Comparison of ENCODE assay signal across 9 cellular contexts in the genomic region with DNA sequence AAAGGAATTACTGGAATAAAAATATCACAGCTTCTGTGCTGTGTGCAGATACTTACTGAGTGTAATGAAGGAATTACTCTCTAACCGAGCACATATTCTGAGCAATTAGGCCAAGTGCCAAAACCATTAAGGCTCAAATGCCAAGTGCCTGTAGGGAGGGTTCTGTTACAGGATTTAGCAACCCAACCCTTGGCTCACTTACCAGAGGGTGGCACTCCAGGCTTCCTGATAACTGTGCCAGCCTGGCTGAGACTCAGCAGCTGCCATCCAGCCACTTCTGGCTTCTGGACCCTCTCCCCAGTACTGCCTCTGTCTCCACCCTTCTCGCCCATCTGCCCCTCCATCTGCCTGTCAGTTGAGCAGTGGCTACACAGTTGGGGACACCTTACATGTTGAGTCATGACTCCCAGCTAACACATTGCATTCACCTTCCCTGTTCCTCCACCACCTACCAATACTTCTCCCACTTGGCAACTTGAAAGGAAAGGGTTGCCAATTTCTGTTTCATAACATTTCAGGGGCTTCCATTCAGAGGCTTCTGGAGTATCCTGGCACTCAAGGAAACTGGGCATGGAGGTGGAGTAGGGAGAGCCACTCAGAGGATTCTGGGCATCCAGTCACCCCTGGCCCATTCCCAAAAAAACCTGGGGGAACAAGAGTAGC.
DNase-seq lines count a peak whose midpoint lies in the region; ATAC-seq and TF ChIP-seq lines count a peak whose summit lies in the region.
"Had no signal": no experiment of that assay in that cellular context is flagged by ENCODE, and none has a peak within 500 bp of the region (broad histone marks: within the 10 kb centered on the region; RNA-seq: fewer than 3 reads in every experiment).

No MANE protein-coding gene starts in this region.

- TF ChIP-seq POLR2A in GM18505 (IDR thresholded peaks at IDR 0.05; ENCODE audit: borderline replicate concordance, extremely low read depth, insufficient read depth, insufficient read length) = no peak

- DNase-seq in Daoy (ENCODE audit: low read depth) (peak; percentile 56), NCI-H1694 treated with DMSO at 0.1 percent for 48 hours (lab: John Stamatoyannopoulos, UW) (peak; percentile 100), left cardiac atrium (peak; percentile 40), coronary artery (ENCODE audit: low spot score) (no peak)
- DNase-seq in activated CD8-positive, alpha-beta T cell treated with anti-CD3 and anti-CD28 coated beads for 36 hours = peak; percentile 52
- peak; percentile 47 for DNase-seq in stimulated activated CD4-positive, alpha-beta T cell treated with anti-CD3 and anti-CD28 coated beads, Interleukin-15, amount 100 ng/mL, for 24 hours

- peaks cover 6% of the 10 kb centered on the region for H3K4me1 Mint-ChIP-seq in activated CD8-positive, alpha-beta T cell treated with anti-CD3 and anti-CD28 coated beads for 36 hours (ENCODE audit: low read depth)

- POLR2A ChIA-PET in activated CD8-positive, alpha-beta T cell treated with anti-CD3 and anti-CD28 coated beads for 36 hours (lab: Charles Lee) = no interaction called here

- peak; percentile 82 for ATAC-seq in activated CD8-positive, alpha-beta T cell treated with anti-CD3 and anti-CD28 coated beads for 36 hours
- ATAC-seq in left cardiac atrium (peak; percentile 83 to 94), GM21515 (IDR thresholded peaks at IDR 0.05; ENCODE audit: unreplicated experiment) (no peak), GM18505 (IDR thresholded peaks at IDR 0.05; ENCODE audit: unreplicated experiment) (no peak)

- no peak overlapping the region for H3K4me3 ChIP-seq in coronary artery
- H3K4me3 ChIP-seq: cardiac muscle cell had no signal

- H3K4me3 Mint-ChIP-seq in activated CD8-positive, alpha-beta T cell treated with anti-CD3 and anti-CD28 coated beads for 36 hours = no peak overlapping the region

- no peaks in the 10 kb centered on the region for H3K27me3 Mint-ChIP-seq in activated CD8-positive, alpha-beta T cell treated with anti-CD3 and anti-CD28 coated beads for 36 hours

- CTCF ChIA-PET in activated CD8-positive, alpha-beta T cell treated with anti-CD3 and anti-CD28 coated beads for 36 hours (lab: Charles Lee) = interaction anchor here (0.9 to 1.7 kb wide), 3 partner anchors 11 to 178 kb away, joined by 3 to 5 read pairs (median 3); no protein-coding TSS in a partner anchor

- no peak overlapping the region for H3K27ac Mint-ChIP-seq in activated CD8-positive, alpha-beta T cell treated with anti-CD3 and anti-CD28 coated beads for 36 hours

- peaks cover 5% of the 10 kb centered on the region for H3K9me3 Mint-ChIP-seq in activated CD8-positive, alpha-beta T cell treated with anti-CD3 and anti-CD28 coated beads for 36 hours

- intact Hi-C loops in activated CD8-positive, alpha-beta T cell treated with anti-CD3 and anti-CD28 coated beads for 36 hours (cut with micrococcal nuclease) = no loop called here
- intact Hi-C loops in left cardiac atrium (cut with DNase I) = no loop called here

- no peaks in the 10 kb centered on the region for H3K36me3 Mint-ChIP-seq in activated CD8-positive, alpha-beta T cell treated with anti-CD3 and anti-CD28 coated beads for 36 hours (ENCODE audit: low read depth)

- peak overlapping the region in 1 of 2 donors; percentile 49 for H3K27ac ChIP-seq in coronary artery
- H3K27ac ChIP-seq: cardiac muscle cell had no signal

- TF ChIP-seq CTCF in activated CD8-positive, alpha-beta T cell treated with anti-CD3 and anti-CD28 coated beads for 36 hours (IDR thresholded peaks at IDR 0.05) = peak; percentile 31
- no peak for TF ChIP-seq CTCF in coronary artery (IDR thresholded peaks at IDR 0.05)

Comparison
In these comparisons a context has a peak if more than half of its experiments do, and no peak if none do; other contexts are left out.
1. ATAC-seq: peak in activated CD8-positive, alpha-beta T cell treated with anti-CD3 and anti-CD28 coated beads for 36 hours (single experiment) and left cardiac atrium (2 of 2); none in GM21515 (single experiment) and GM18505 (single experiment).